23 cellular contexts compared by ENCODE assay signal in genomic region chr3:158248261-158248660, GRCh38.
DNase-seq lines count a peak whose midpoint lies in the region; ATAC-seq and FAIRE-seq lines count a peak whose summit lies in the region.
"Had no signal": no experiment of that assay in that cellular context is flagged by ENCODE, and none has a peak within 500 bp of the region (broad histone marks: within the 10 kb centered on the region; RNA-seq: fewer than 3 reads in every experiment).

No MANE protein-coding gene starts in this region.

- CTCF ChIA-PET in activated CD4-positive, alpha-beta T cell treated with anti-CD3 and anti-CD28 coated beads, Interleukin-2, amount 10 ng/mL, durations not matched to agents 7 days and 5 days (lab: Charles Lee) = no interaction called here

- no peak overlapping the region for H3K27ac Mint-ChIP-seq in activated CD4-positive, alpha-beta T cell treated with anti-CD3 and anti-CD28 coated beads, Interleukin-2, amount 10 ng/mL, durations not matched to agents 7 days and 5 days
- H3K27ac Mint-ChIP-seq: H9, HFFc6 had no signal

- no peaks in the 10 kb centered on the region for H3K4me1 Mint-ChIP-seq in activated CD4-positive, alpha-beta T cell treated with anti-CD3 and anti-CD28 coated beads, Interleukin-2, amount 10 ng/mL, durations not matched to agents 7 days and 5 days

- POLR2A ChIA-PET in activated CD4-positive, alpha-beta T cell treated with anti-CD3 and anti-CD28 coated beads, Interleukin-2, amount 10 ng/mL, durations not matched to agents 7 days and 5 days (lab: Charles Lee) = no interaction called here

- DNase-seq in cerebellar cortex (ENCODE audit: low spot score) = no peak
- DNase-seq in activated CD4-positive, alpha-beta T cell treated with anti-CD3 and anti-CD28 coated beads, Interleukin-2, amount 10 ng/mL, durations not matched to agents 7 days and 5 days = no peak
- DNase-seq: BE2C, GM23248, H9, HFFc6, KG1, MV-4-11, NCI-H1105 treated with DMSO at 0.1 percent for 48 hours, NCI-H2029 treated with DMSO at 0.1 percent for 48 hours, NCI-H2171, NCI-H345, NCI-H524 treated with DMSO at 0.1 percent for 48 hours, NCI-H82 had no signal

- no peak overlapping the region for H3K4me3 Mint-ChIP-seq in activated CD4-positive, alpha-beta T cell treated with anti-CD3 and anti-CD28 coated beads, Interleukin-2, amount 10 ng/mL, durations not matched to agents 7 days and 5 days
- H3K4me3 Mint-ChIP-seq: H9, HFFc6 had no signal

- ATAC-seq in GM18502 (IDR thresholded peaks at IDR 0.05; ENCODE audit: poor library complexity, unreplicated experiment) = peak; percentile 41
- ATAC-seq in GM21515 (IDR thresholded peaks at IDR 0.05; ENCODE audit: unreplicated experiment) = peak; percentile 39
- ATAC-seq in HG02981 (IDR thresholded peaks at IDR 0.05; ENCODE audit: unreplicated experiment) = peak; percentile 49
- no peak for ATAC-seq in GM18909 (IDR thresholded peaks at IDR 0.05; ENCODE audit: poor library complexity, unreplicated experiment)
- ATAC-seq in HG03378 (IDR thresholded peaks at IDR 0.05; ENCODE audit: unreplicated experiment) = no peak
- ATAC-seq: Panc1, SK-N-SH treated with all-trans-retinoic acid at 6 μM for 48 hours had no signal

- peaks cover 31% of the 10 kb centered on the region for H3K9me3 Mint-ChIP-seq in activated CD4-positive, alpha-beta T cell treated with anti-CD3 and anti-CD28 coated beads, Interleukin-2, amount 10 ng/mL, durations not matched to agents 7 days and 5 days
- H3K9me3 Mint-ChIP-seq: HFFc6 had no signal

- H3K36me3 Mint-ChIP-seq in activated CD4-positive, alpha-beta T cell treated with anti-CD3 and anti-CD28 coated beads, Interleukin-2, amount 10 ng/mL, durations not matched to agents 7 days and 5 days (ENCODE audit: low read depth) = peaks cover 23% of the 10 kb centered on the region

- FAIRE-seq in islet of Langerhans (lab: Jason Lieb, UNC) = peak; percentile 27
- FAIRE-seq: HTR-8/SVneo had no signal

- H3K27me3 Mint-ChIP-seq in activated CD4-positive, alpha-beta T cell treated with anti-CD3 and anti-CD28 coated beads, Interleukin-2, amount 10 ng/mL, durations not matched to agents 7 days and 5 days = no peaks in the 10 kb centered on the region

Comparison
In these comparisons a context has a peak if more than half of its experiments do, and no peak if none do; other contexts are left out.
1. ATAC-seq: peak in GM18502 (single experiment), GM21515 (single experiment) and HG02981 (single experiment); none in GM18909 (single experiment) and HG03378 (single experiment).